In the genomic region with DNA sequence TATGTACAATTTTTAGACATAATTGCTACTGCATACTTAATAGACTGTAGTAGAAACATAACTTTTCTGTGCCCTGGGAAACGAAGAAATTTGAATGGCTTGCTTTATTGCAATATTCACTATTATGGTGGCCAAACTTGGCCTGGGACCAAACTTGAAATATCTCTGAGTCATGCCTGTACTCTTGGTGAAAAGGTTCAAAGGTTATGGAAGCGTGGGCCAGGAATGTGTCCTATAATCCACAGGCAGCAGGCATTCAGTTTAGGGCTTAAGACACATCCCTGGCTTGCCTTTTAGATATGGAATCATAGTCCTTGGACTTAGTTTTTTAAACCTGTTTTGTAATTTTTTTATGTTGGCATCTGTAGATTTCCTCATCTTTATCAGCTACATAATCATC, we compare ENCODE assay signal across 1 cellular context.
TF ChIP-seq lines count a peak whose summit lies in the region.

No MANE protein-coding gene starts in this region.

TF ChIP-seq in HepG2, 621 proteins besides CTCF, POLR2A, EP300 and RAD21 (continued from another document and continues in another):
- TF ChIP-seq, protein P1, sequence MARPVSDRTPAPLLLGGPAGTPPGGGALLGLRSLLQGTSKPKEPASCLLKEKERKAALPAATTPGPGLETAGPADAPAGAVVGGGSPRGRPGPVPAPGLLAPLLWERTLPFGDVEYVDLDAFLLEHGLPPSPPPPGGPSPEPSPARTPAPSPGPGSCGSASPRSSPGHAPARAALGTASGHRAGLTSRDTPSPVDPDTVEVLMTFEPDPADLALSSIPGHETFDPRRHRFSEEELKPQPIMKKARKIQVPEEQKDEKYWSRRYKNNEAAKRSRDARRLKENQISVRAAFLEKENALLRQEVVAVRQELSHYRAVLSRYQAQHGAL (CRISPR knock-in tag; IDR thresholded peaks at IDR 0.05; ENCODE audit: not compliant biosample characterization): no peak
- TF ChIP-seq ZFP36L1 (CRISPR knock-in tag; IDR thresholded peaks at IDR 0.05): no peak
- TF ChIP-seq ZNF30 (CRISPR knock-in tag; IDR thresholded peaks at IDR 0.05): no peak
- TF ChIP-seq ZNF558 (CRISPR knock-in tag; IDR thresholded peaks at IDR 0.05; ENCODE audit: borderline replicate concordance): no peak
- no peak for TF ChIP-seq ZNF432 (CRISPR knock-in tag; IDR thresholded peaks at IDR 0.05; ENCODE audit: borderline replicate concordance)
- 0 out of 2 replicates have a peak, but pooled peaks have one; percentile 29 for TF ChIP-seq SAP130 (CRISPR knock-in tag; IDR thresholded peaks at IDR 0.05; ENCODE audit: low read depth)
- peak; percentile 62; the same call in 1 of the 2 replicates for TF ChIP-seq NFE2 (CRISPR knock-in tag; IDR thresholded peaks at IDR 0.05)
- TF ChIP-seq, protein P2, sequence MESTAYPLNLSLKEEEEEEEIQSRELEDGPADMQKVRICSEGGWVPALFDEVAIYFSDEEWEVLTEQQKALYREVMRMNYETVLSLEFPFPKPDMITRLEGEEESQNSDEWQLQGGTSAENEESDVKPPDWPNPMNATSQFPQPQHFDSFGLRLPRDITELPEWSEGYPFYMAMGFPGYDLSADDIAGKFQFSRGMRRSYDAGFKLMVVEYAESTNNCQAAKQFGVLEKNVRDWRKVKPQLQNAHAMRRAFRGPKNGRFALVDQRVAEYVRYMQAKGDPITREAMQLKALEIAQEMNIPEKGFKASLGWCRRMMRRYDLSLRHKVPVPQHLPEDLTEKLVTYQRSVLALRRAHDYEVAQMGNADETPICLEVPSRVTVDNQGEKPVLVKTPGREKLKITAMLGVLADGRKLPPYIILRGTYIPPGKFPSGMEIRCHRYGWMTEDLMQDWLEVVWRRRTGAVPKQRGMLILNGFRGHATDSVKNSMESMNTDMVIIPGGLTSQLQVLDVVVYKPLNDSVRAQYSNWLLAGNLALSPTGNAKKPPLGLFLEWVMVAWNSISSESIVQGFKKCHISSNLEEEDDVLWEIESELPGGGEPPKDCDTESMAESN (CRISPR knock-in tag; conservative IDR thresholded peaks at IDR 0.05): no peak
- no peak for TF ChIP-seq MYC (CRISPR knock-in tag; IDR thresholded peaks at IDR 0.05; ENCODE audit: borderline replicate concordance)
- TF ChIP-seq, protein P3, sequence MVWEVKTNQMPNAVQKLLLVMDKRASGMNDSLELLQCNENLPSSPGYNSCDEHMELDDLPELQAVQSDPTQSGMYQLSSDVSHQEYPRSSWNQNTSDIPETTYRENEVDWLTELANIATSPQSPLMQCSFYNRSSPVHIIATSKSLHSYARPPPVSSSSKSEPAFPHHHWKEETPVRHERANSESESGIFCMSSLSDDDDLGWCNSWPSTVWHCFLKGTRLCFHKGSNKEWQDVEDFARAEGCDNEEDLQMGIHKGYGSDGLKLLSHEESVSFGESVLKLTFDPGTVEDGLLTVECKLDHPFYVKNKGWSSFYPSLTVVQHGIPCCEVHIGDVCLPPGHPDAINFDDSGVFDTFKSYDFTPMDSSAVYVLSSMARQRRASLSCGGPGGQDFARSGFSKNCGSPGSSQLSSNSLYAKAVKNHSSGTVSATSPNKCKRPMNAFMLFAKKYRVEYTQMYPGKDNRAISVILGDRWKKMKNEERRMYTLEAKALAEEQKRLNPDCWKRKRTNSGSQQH (CRISPR knock-in tag; IDR thresholded peaks at IDR 0.05; ENCODE audit: low read depth): no peak
- no peak for TF ChIP-seq MTA3 (CRISPR knock-in tag; IDR thresholded peaks at IDR 0.05)
- TF ChIP-seq, protein P4, sequence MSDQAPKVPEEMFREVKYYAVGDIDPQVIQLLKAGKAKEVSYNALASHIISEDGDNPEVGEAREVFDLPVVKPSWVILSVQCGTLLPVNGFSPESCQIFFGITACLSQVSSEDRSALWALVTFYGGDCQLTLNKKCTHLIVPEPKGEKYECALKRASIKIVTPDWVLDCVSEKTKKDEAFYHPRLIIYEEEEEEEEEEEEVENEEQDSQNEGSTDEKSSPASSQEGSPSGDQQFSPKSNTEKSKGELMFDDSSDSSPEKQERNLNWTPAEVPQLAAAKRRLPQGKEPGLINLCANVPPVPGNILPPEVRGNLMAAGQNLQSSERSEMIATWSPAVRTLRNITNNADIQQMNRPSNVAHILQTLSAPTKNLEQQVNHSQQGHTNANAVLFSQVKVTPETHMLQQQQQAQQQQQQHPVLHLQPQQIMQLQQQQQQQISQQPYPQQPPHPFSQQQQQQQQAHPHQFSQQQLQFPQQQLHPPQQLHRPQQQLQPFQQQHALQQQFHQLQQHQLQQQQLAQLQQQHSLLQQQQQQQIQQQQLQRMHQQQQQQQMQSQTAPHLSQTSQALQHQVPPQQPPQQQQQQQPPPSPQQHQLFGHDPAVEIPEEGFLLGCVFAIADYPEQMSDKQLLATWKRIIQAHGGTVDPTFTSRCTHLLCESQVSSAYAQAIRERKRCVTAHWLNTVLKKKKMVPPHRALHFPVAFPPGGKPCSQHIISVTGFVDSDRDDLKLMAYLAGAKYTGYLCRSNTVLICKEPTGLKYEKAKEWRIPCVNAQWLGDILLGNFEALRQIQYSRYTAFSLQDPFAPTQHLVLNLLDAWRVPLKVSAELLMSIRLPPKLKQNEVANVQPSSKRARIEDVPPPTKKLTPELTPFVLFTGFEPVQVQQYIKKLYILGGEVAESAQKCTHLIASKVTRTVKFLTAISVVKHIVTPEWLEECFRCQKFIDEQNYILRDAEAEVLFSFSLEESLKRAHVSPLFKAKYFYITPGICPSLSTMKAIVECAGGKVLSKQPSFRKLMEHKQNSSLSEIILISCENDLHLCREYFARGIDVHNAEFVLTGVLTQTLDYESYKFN (CRISPR knock-in tag; conservative IDR thresholded peaks at IDR 0.05): peak; percentile 58
- no peak for TF ChIP-seq ETV6 (CRISPR knock-in tag; conservative IDR thresholded peaks at IDR 0.05)
- no peak for TF ChIP-seq KDM3A (CRISPR knock-in tag; IDR thresholded peaks at IDR 0.05; ENCODE audit: low read depth)
- no peak for TF ChIP-seq ZNF703 (CRISPR knock-in tag; IDR thresholded peaks at IDR 0.05; ENCODE audit: borderline replicate concordance)
- no peak for TF ChIP-seq SRSF4 (IDR thresholded peaks at IDR 0.05; ENCODE audit: low read depth, low read length, poor library complexity, severe bottlenecking)
- TF ChIP-seq, protein P5, sequence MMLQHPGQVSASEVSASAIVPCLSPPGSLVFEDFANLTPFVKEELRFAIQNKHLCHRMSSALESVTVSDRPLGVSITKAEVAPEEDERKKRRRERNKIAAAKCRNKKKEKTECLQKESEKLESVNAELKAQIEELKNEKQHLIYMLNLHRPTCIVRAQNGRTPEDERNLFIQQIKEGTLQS (CRISPR knock-in tag; IDR thresholded peaks at IDR 0.05): peak; percentile 68; the same call in 1 of the 2 replicates
- no peak for TF ChIP-seq ZNF569 (CRISPR knock-in tag; IDR thresholded peaks at IDR 0.05; ENCODE audit: borderline replicate concordance)
- TF ChIP-seq FOSL1 (CRISPR knock-in tag; IDR thresholded peaks at IDR 0.05; ENCODE audit: borderline replicate concordance): peak; percentile 85
- TF ChIP-seq MEIS2 (CRISPR knock-in tag; IDR thresholded peaks at IDR 0.05): no peak
- no peak for TF ChIP-seq KMT2B (CRISPR knock-in tag; IDR thresholded peaks at IDR 0.05)
- TF ChIP-seq FOXO1 (CRISPR knock-in tag; IDR thresholded peaks at IDR 0.05): no peak
- TF ChIP-seq SNRNP70 (IDR thresholded peaks at IDR 0.05; ENCODE audit: low read depth, low read length): no peak
- TF ChIP-seq ARHGAP35 (CRISPR knock-in tag; IDR thresholded peaks at IDR 0.05; ENCODE audit: borderline replicate concordance): no peak
- TF ChIP-seq NFE2L2 (IDR thresholded peaks at IDR 0.05; ENCODE audit: low read length): peak; percentile 68; the same call in 1 of the 2 replicates
- TF ChIP-seq ZNF792 (CRISPR knock-in tag; IDR thresholded peaks at IDR 0.05): no peak
- TF ChIP-seq ZNF773 (CRISPR knock-in tag; IDR thresholded peaks at IDR 0.05; ENCODE audit: borderline replicate concordance): no peak
- TF ChIP-seq, protein P6, sequence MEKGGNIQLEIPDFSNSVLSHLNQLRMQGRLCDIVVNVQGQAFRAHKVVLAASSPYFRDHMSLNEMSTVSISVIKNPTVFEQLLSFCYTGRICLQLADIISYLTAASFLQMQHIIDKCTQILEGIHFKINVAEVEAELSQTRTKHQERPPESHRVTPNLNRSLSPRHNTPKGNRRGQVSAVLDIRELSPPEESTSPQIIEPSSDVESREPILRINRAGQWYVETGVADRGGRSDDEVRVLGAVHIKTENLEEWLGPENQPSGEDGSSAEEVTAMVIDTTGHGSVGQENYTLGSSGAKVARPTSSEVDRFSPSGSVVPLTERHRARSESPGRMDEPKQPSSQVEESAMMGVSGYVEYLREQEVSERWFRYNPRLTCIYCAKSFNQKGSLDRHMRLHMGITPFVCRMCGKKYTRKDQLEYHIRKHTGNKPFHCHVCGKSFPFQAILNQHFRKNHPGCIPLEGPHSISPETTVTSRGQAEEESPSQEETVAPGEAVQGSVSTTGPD (CRISPR knock-in tag; IDR thresholded peaks at IDR 0.05): 0 out of 2 replicates have a peak, but pooled peaks have one; percentile 23
- TF ChIP-seq CENPT (CRISPR knock-in tag; IDR thresholded peaks at IDR 0.05; ENCODE audit: low read depth): no peak
- TF ChIP-seq HNF4A (CRISPR knock-in tag; IDR thresholded peaks at IDR 0.05): peak; percentile 91
- TF ChIP-seq, protein P7, sequence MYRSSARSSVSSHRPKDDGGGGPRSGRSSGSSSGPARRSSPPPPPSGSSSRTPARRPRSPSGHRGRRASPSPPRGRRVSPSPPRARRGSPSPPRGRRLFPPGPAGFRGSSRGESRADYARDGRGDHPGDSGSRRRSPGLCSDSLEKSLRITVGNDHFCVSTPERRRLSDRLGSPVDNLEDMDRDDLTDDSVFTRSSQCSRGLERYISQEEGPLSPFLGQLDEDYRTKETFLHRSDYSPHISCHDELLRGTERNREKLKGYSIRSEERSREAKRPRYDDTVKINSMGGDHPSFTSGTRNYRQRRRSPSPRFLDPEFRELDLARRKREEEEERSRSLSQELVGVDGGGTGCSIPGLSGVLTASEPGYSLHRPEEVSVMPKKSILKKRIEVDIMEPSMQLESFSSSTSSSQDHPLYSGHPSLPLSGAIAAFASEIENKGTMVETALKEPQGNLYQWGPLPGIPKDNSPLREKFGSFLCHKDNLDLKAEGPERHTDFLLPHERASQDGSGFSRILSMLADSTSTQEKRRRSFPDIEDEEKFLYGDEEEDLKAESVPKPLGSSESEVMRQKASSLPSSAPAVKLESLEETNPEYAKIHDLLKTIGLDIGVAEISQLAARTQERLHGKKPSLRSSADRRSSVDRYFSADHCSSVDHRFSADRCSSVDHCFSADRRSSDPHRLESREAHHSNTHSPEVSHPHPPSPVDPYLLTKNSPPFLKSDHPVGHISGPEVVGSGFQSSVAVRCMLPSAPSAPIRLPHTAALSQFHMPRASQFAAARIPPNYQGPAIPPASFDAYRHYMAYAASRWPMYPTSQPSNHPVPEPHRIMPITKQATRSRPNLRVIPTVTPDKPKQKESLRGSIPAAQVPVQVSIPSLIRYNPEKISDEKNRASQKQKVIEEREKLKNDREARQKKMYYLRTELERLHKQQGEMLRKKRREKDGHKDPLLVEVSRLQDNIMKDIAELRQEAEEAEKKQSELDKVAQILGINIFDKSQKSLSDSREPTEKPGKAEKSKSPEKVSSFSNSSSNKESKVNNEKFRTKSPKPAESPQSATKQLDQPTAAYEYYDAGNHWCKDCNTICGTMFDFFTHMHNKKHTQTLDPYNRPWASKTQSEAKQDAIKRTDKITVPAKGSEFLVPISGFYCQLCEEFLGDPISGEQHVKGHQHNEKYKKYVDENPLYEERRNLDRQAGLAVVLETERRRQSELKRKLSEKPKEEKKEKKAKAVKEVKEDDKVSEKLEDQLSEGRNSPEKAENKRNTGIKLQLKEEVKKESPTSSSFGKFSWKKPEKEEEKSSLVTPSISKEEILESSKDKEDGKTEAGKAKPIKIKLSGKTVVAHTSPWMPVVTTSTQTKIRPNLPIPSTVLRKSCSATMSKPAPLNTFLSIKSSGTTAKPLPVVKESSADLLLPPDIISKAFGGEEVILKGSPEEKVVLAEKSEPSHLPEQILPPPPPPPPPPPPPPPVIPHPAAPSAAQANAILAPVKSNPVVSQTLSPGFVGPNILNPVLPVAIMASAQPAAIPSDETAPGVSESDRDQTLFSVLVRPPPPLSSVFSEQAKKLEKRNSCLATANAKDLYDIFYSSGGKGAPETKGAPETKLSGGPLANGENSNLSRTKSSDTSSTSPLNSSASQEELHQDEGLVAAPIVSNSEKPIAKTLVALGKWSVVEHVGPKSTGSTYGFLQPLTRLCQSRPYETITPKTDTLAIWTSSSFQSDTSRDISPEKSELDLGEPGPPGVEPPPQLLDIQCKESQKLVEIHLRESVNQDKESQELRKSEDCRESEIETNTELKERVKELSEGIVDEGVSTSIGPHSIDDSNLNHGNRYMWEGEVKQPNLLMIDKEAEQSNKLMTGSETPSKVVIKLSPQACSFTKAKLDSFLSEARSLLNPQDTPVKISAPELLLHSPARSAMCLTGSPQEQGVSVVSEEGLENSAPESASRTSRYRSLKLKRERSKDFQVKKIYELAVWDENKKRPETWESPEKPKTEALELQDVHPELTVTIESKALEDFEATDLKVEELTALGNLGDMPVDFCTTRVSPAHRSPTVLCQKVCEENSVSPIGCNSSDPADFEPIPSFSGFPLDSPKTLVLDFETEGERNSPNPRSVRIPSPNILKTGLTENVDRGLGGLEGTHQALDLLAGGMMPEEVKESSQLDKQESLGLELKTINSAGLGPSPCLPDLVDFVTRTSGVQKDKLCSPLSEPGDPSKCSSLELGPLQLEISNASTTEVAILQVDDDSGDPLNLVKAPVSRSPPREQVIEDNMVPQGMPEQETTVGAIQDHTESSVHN (CRISPR knock-in tag; IDR thresholded peaks at IDR 0.05): no peak
- no peak for TF ChIP-seq PHB2 (IDR thresholded peaks at IDR 0.05; ENCODE audit: partially characterized antibody)
- no peak for TF ChIP-seq NR2F6 (IDR thresholded peaks at IDR 0.05)
- TF ChIP-seq NR2F6 (CRISPR knock-in tag; IDR thresholded peaks at IDR 0.05): peak; percentile 51; the same call in 1 of the 2 replicates
- TF ChIP-seq, protein P8, sequence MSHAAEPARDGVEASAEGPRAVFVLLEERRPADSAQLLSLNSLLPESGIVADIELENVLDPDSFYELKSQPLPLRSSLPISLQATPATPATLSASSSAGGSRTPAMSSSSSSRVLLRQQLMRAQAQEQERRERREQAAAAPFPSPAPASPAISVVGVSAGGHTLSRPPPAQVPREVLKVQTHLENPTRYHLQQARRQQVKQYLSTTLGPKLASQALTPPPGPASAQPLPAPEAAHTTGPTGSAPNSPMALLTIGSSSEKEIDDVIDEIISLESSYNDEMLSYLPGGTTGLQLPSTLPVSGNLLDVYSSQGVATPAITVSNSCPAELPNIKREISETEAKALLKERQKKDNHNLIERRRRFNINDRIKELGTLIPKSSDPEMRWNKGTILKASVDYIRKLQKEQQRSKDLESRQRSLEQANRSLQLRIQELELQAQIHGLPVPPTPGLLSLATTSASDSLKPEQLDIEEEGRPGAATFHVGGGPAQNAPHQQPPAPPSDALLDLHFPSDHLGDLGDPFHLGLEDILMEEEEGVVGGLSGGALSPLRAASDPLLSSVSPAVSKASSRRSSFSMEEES (CRISPR knock-in tag; IDR thresholded peaks at IDR 0.05): no peak
- no peak for TF ChIP-seq JUNB (CRISPR knock-in tag; IDR thresholded peaks at IDR 0.05; ENCODE audit: borderline replicate concordance)
- no peak for TF ChIP-seq ZNF143 (CRISPR knock-in tag; IDR thresholded peaks at IDR 0.05)
- no peak for TF ChIP-seq SRSF9 (IDR thresholded peaks at IDR 0.05; ENCODE audit: borderline replicate concordance, insufficient read depth, low read depth, low read length, poor library complexity, severe bottlenecking)
- peak; percentile 10; the same call in 1 of the 3 replicates for TF ChIP-seq MXI1 (IDR thresholded peaks at IDR 0.05; ENCODE audit: borderline replicate concordance, low read depth, low read length)
